In genomic region chr2:37370666-37371065, GRCh38 we compare ENCODE assay signal across 30 cellular contexts.
"Had no signal": no experiment of that assay in that cellular context is flagged by ENCODE, and none has a peak within 500 bp of the region (broad histone marks: within the 10 kb centered on the region; RNA-seq: fewer than 3 reads in every experiment).

No MANE protein-coding gene starts in this region.

- H3K27ac ChIP-seq: breast epithelium, cardiac muscle cell, colonic mucosa, epithelial cell of prostate, WERI-Rb-1 had no signal

- H3K27ac Mint-ChIP-seq: activated B cell treated with CpG ODN at 0.5 μM for 24 hours; activated CD8-positive, alpha-beta T cell treated with anti-CD3 and anti-CD28 coated beads for 36 hours; activated naive CD8-positive, alpha-beta T cell; activated T-helper 1 cell treated with anti-CD3 and anti-CD28 coated beads, Interleukin-12 subunit alpha, Interleukin-12 subunit beta, Interleukin-2, Interleukin-4 antibody, amounts not matched to agents 30 ng/mL and 10 ng/mL and 1 ng/mL, durations not matched to agents 14 hours and 24 hours and 36 hours; activated T-helper 2 cell treated with anti-CD3 and anti-CD28 coated beads, Interferon-gamma antibody, Interleukin-2, Interleukin-4, amounts not matched to agents 10 μg/mL and 5 μg/mL and 100 μg/mL, durations not matched to agents 14 hours and 24 hours and 36 hours; brain; T-helper 17 cell; T-helper 2 cell treated with Interferon-gamma antibody and Interleukin-4, amounts not matched to agents 5 μg/mL and 100 μg/mL, for 36 hours had no signal

- H3K4me1 ChIP-seq: breast epithelium, colonic mucosa had no signal

- H3K27me3 Mint-ChIP-seq: activated B cell treated with CpG ODN at 0.5 μM for 24 hours had no signal

- ATAC-seq: activated CD4-positive, CD25-positive, alpha-beta regulatory T cell treated with anti-CD3 and anti-CD28 coated beads, Interleukin-2, amount 50 U/mL, for 24 hours; activated CD8-positive, alpha-beta T cell treated with anti-CD3 and anti-CD28 coated beads for 36 hours; T-helper 17 cell had no signal

- H3K9me3 Mint-ChIP-seq: activated B cell treated with CpG ODN at 0.5 μM for 24 hours; activated CD8-positive, alpha-beta T cell treated with anti-CD3 and anti-CD28 coated beads for 36 hours; activated T-helper 1 cell treated with anti-CD3 and anti-CD28 coated beads, Interleukin-12 subunit alpha, Interleukin-12 subunit beta, Interleukin-2, Interleukin-4 antibody, amounts not matched to agents 30 ng/mL and 10 ng/mL and 1 ng/mL, durations not matched to agents 14 hours and 24 hours and 36 hours; activated T-helper 2 cell treated with anti-CD3 and anti-CD28 coated beads, Interferon-gamma antibody, Interleukin-2, Interleukin-4, amounts not matched to agents 10 μg/mL and 5 μg/mL and 100 μg/mL, durations not matched to agents 14 hours and 24 hours and 36 hours; brain; T-helper 2 cell treated with Interferon-gamma antibody and Interleukin-4, amounts not matched to agents 5 μg/mL and 100 μg/mL, for 36 hours had no signal

- H3K4me3 ChIP-seq: breast epithelium, cardiac muscle cell, colonic mucosa had no signal

- H3K36me3 Mint-ChIP-seq: brain had no signal

- H3K9me3 ChIP-seq: breast epithelium, colonic mucosa had no signal

- DNase-seq: activated B cell treated with CpG ODN at 0.5 μM for 24 hours; activated CD4-positive, alpha-beta T cell treated with anti-CD3 and anti-CD28 coated beads for 48 hours; activated CD4-positive, alpha-beta T cell treated with anti-CD3 and anti-CD28 coated beads, Interleukin-2, amount 50 U/mL, for 1 hour; activated CD4-positive, alpha-beta T cell treated with anti-CD3 and anti-CD28 coated beads, Interleukin-2, amount 50 U/mL, for 48 hours; activated CD8-positive, alpha-beta memory T cell treated with anti-CD3 and anti-CD28 coated beads for 24 hours; activated CD8-positive, alpha-beta T cell treated with anti-CD3 and anti-CD28 coated beads for 36 hours; activated effector memory CD4-positive, alpha-beta T cell treated with anti-CD3 and anti-CD28 coated beads, Interleukin-2, amount 50 U/mL, for 16 hours; activated naive CD4-positive, alpha-beta T cell treated with anti-CD3 and anti-CD28 coated beads, Interleukin-2, amount 50 U/mL, for 16 hours; activated T-cell treated with anti-CD3 and anti-CD28 coated beads, Interleukin-2, amount 50 U/mL, for 48 hours; amniotic stem cell; anterior cingulate cortex; central memory CD4-positive, alpha-beta T cell; cerebellar nuclear complex; colonic mucosa; effector CD8-positive, alpha-beta T cell; foreskin fibroblast; head of caudate nucleus; T-helper 1 cell; T-helper 17 cell; T1000; WERI-Rb-1 had no signal

- H3K36me3 ChIP-seq: breast epithelium, cardiac muscle cell, colonic mucosa, WERI-Rb-1 had no signal

- H3K27me3 ChIP-seq: breast epithelium, cardiac muscle cell, colonic mucosa had no signal

- H3K4me3 Mint-ChIP-seq: activated B cell treated with CpG ODN at 0.5 μM for 24 hours; activated CD8-positive, alpha-beta T cell treated with anti-CD3 and anti-CD28 coated beads for 36 hours; activated naive CD8-positive, alpha-beta T cell; activated T-helper 1 cell treated with anti-CD3 and anti-CD28 coated beads, Interleukin-12 subunit alpha, Interleukin-12 subunit beta, Interleukin-2, Interleukin-4 antibody, amounts not matched to agents 30 ng/mL and 10 ng/mL and 1 ng/mL, durations not matched to agents 14 hours and 24 hours and 36 hours; brain; T-helper 17 cell; T-helper 2 cell treated with Interferon-gamma antibody and Interleukin-4, amounts not matched to agents 5 μg/mL and 100 μg/mL, for 36 hours had no signal
